Comparison of ENCODE assay signal across 8 cellular contexts in genomic region chr3:186806173-186807055, GRCh38. TPM values are rescaled to one million over a fixed set of nuclear protein-coding genes. Genes with fewer than 3 reads are reported as not detected.
DNase-seq lines count a peak whose midpoint lies in the region; ATAC-seq and TF ChIP-seq lines count a peak whose summit lies in the region.

RFC4 (minus strand) TSS chr3:186806482; CDS start chr3:186804713, 1,769 bp downstream.

- H4K20me1 ChIP-seq in GM23338 (replicated peaks; ENCODE audit: insufficient read depth) = peaks cover under 1% of the 10 kb centered on the region; the same call in 1 of the 2 replicates

- DNase-seq in Daoy (ENCODE audit: low read depth) (peak; percentile 89), GM23338 (ENCODE audit: low spot score) (peak; percentile 88), LHCN-M2 (ENCODE audit: low read depth) (peak; percentile 66), SHP77 (lab: John Stamatoyannopoulos, UW) (peak; percentile 54 to 82), fibroblast of the aortic adventitia (ENCODE audit: low read depth) (peak; percentile 61), nephron progenitor cell (peak; percentile 79)
- peak; percentile 81 for DNase-seq in activated T-helper 9 cell treated with anti-CD3 and anti-CD28 coated beads, Interleukin-2, amount 50 U/mL, for 16 hours (ENCODE audit: low read depth)
- peak; percentile 71 to 80 for DNase-seq in stimulated activated naive CD8-positive, alpha-beta T cell treated with anti-CD3 and anti-CD28 coated beads, Interleukin-15, amount 100 ng/mL, for 72 hours

- H3K4me3 Mint-ChIP-seq in GM23338 (peak within 1 kb of the TSS; percentile 94), nephron progenitor cell (peak within 1 kb of the TSS; percentile 88)
- H3K4me3 Mint-ChIP-seq in stimulated activated naive CD8-positive, alpha-beta T cell treated with anti-CD3 and anti-CD28 coated beads, Interleukin-15, amount 100 ng/mL, for 72 hours = peak within 1 kb of the TSS; percentile 88 to 89

- peaks cover 35% of the 10 kb centered on the region for H3K36me3 Mint-ChIP-seq in GM23338 (ENCODE audit: low read depth)
- H3K36me3 Mint-ChIP-seq in nephron progenitor cell (ENCODE audit: low read depth) = peaks cover 23% of the 10 kb centered on the region

- no peaks in the 10 kb centered on the region for H3K27me3 ChIP-seq in GM23338 (ENCODE audit: insufficient read depth)

- H3K9me3 Mint-ChIP-seq in GM23338 (no peaks in the 10 kb centered on the region), nephron progenitor cell (no peaks in the 10 kb centered on the region)
- H3K9me3 Mint-ChIP-seq in stimulated activated naive CD8-positive, alpha-beta T cell treated with anti-CD3 and anti-CD28 coated beads, Interleukin-15, amount 100 ng/mL, for 72 hours = no peaks in the 10 kb centered on the region

- H3K4me1 Mint-ChIP-seq in GM23338 = peaks cover 6% of the 10 kb centered on the region; the same call in 2 of the 3 replicates
- peaks cover 25% of the 10 kb centered on the region for H3K4me1 Mint-ChIP-seq in nephron progenitor cell
- H3K4me1 Mint-ChIP-seq in stimulated activated naive CD8-positive, alpha-beta T cell treated with anti-CD3 and anti-CD28 coated beads, Interleukin-15, amount 100 ng/mL, for 72 hours = peaks cover 28% of the 10 kb centered on the region

- H3K36me3 ChIP-seq in GM23338 (ENCODE audit: insufficient read depth) = peaks cover 27% of the 10 kb centered on the region; the same call in 1 of the 2 replicates

- no peaks in the 10 kb centered on the region for H3K9me2 ChIP-seq in GM23338 (ENCODE audit: insufficient read depth)

- peaks cover 3% of the 10 kb centered on the region for H3K27me3 Mint-ChIP-seq in GM23338 (ENCODE audit: insufficient read depth, low read depth, poor library complexity)
- peaks cover 3% of the 10 kb centered on the region for H3K27me3 Mint-ChIP-seq in nephron progenitor cell (ENCODE audit: low read depth, poor library complexity)
- H3K27me3 Mint-ChIP-seq in stimulated activated naive CD8-positive, alpha-beta T cell treated with anti-CD3 and anti-CD28 coated beads, Interleukin-15, amount 100 ng/mL, for 72 hours = no peaks in the 10 kb centered on the region

- H3K4me3 ChIP-seq in GM23338 (peak within 1 kb of the TSS; percentile 89), fibroblast of the aortic adventitia (ENCODE audit: low read depth, low read length) (peak within 1 kb of the TSS; percentile 93)

- H3K4me2 ChIP-seq in GM23338 = peak within 1 kb of the TSS; percentile 99

- peak within 1 kb of the TSS; percentile 92 for H2AFZ ChIP-seq in GM23338

- peak within 1 kb of the TSS; percentile 96 for H3K27ac ChIP-seq in GM23338 (ENCODE audit: low read depth)

- peak; percentile 91 for ATAC-seq in GM23338
- ATAC-seq in stimulated activated naive CD8-positive, alpha-beta T cell treated with anti-CD3 and anti-CD28 coated beads, Interleukin-15, amount 100 ng/mL, for 72 hours = peak; percentile 90

- peaks cover 14% of the 10 kb centered on the region; the same call in 1 of the 2 replicates for H3K4me1 ChIP-seq in GM23338 (ENCODE audit: insufficient read depth)

- H3F3A ChIP-seq in GM23338 (replicated peaks; ENCODE audit: low read depth) = peaks cover 7% of the 10 kb centered on the region

- TF ChIP-seq CTCF in GM23338 (conservative IDR thresholded peaks at IDR 0.05; ENCODE audit: low read depth in 2 of 2) (no peak), fibroblast of the aortic adventitia (IDR thresholded peaks at IDR 0.05; ENCODE audit: insufficient read depth, low read length) (no peak), nephron progenitor cell (IDR thresholded peaks at IDR 0.05) (no peak)

- H3K27ac Mint-ChIP-seq in GM23338 (peak within 1 kb of the TSS; percentile 95), nephron progenitor cell (peak within 1 kb of the TSS; percentile 45)
- H3K27ac Mint-ChIP-seq in stimulated activated naive CD8-positive, alpha-beta T cell treated with anti-CD3 and anti-CD28 coated beads, Interleukin-15, amount 100 ng/mL, for 72 hours = peak within 1 kb of the TSS; percentile 93 to 96

- H3K79me2 ChIP-seq in GM23338 (replicated peaks; ENCODE audit: insufficient read depth) = peaks cover 24% of the 10 kb centered on the region

TF ChIP-seq in GM23338, 12 proteins besides CTCF, POLR2A, EP300 and RAD21 (continues in another document):
- TF ChIP-seq ETS1 (IDR thresholded peaks at IDR 0.05) (peak; percentile 77), CREB1 (CRISPR knock-in tag; IDR thresholded peaks at IDR 0.05; ENCODE audit: low read depth) (peak; percentile 96), EZH2phosphoT487 (IDR thresholded peaks at IDR 0.05; ENCODE audit: unreplicated experiment) (no peak), STAT1 (IDR thresholded peaks at IDR 0.05; ENCODE audit: unreplicated experiment) (no peak), ZNF114 (CRISPR knock-in tag; IDR thresholded peaks at IDR 0.05) (no peak), ZNF462 (CRISPR knock-in tag; IDR thresholded peaks at IDR 0.05) (no peak), NANOG (IDR thresholded peaks at IDR 0.05; ENCODE audit: borderline replicate concordance) (no peak), JUNB (IDR thresholded peaks at IDR 0.05; ENCODE audit: unreplicated experiment) (no peak)

RNA-seq across cellular contexts. Expression of gene RFC4, which starts in this region (rescaled TPM):
- 167 and 198 TPM in 2 replicates for total RNA-seq in Daoy (2014; rRNA removed; shearing (Covaris generic))
- total RNA-seq in GM23338 (2014; rRNA removed; shearing (Covaris generic)) = 107 and 109 TPM in 2 replicates
- 60.3 and 73.3 TPM in 2 replicates for polyA plus RNA-seq in GM23338 (2016; fragmentation: Nextera tagmentation; extraction: Ambion mirVana)
- total RNA-seq in LHCN-M2 (2014; rRNA removed) (59.6 and 78.2 TPM in 2 replicates), fibroblast of the aortic adventitia (ENCODE audit: low replicate concordance) (13.2 and 48.4 TPM in 2 replicates)
- 20.7 TPM for polyA plus RNA-seq in LHCN-M2 (2012)

Comparison
In these comparisons a context has a peak if more than half of its experiments do, and no peak if none do; other contexts are left out.
1. Peak in every context shown above with its lines: DNase-seq, ATAC-seq, H3K4me3 ChIP-seq and H3K27ac ChIP-seq.
2. H3K27ac Mint-ChIP-seq: peak in every context shown above with its lines; median percentile 95 in GM23338; 94 in stimulated activated naive CD8-positive, alpha-beta T cell treated with anti-CD3 and anti-CD28 coated beads, Interleukin-15, amount 100 ng/mL, for 72 hours; 45 in nephron progenitor cell.